Comparison of ENCODE assay signal across 10 cellular contexts in the genomic region with DNA sequence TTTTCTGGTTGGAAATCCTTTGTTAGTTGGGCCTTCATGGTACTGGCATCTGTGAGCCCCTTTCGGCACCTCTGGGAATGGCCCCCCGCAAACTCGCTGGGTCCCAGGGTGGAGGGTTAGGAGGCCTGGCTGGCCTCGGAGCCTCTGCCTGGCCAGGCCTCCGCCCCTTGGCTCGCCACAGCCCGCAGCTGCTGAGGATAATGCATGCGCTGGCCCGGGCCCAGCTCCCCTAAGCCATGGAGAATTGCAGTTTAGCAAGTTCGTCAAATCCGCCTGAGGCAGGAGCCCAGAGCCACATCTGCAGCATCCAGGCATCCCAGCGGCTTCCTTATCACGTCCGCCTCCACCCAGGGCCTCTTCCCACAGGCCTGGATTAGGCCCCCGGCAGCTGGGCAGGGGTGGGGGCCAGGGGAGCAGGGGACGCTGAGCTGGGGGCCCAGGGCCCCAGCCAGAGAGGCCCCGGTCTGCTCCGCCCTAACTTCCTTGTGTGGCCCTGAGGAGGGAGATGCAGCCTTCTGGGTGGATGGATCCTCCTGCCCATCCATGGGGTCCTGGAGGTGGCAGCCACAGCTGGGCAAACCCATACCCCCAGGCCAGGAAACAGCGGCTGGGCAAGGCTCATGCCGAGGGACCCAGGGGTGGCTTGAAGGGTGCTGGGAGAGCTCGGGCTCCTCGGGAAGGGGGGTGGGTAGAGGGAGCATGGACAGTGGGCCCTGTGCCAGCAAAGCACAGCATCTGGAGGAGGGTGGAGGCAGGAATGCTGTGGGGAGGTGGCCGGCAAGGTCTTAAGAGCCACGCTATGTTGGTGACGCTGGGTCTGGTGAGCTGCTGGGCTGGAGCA. TPM values are rescaled to one million over a fixed set of nuclear protein-coding genes. Genes with fewer than 3 reads are reported as not detected.
DNase-seq lines count a peak whose midpoint lies in the region; ATAC-seq lines count a peak whose summit lies in the region.
"Had no signal": no experiment of that assay in that cellular context is flagged by ENCODE, and none has a peak within 500 bp of the region (broad histone marks: within the 10 kb centered on the region; RNA-seq: fewer than 3 reads in every experiment).

No MANE protein-coding gene starts in this region.

- H3K4me3 Mint-ChIP-seq in stimulated activated naive CD8-positive, alpha-beta T cell treated with anti-CD3 and anti-CD28 coated beads, Interleukin-15, amount 100 ng/mL, for 72 hours: no peak overlapping the region
- H3K4me3 Mint-ChIP-seq in T-cell: no peak overlapping the region
- H3K4me3 Mint-ChIP-seq: CD4-positive, alpha-beta T cell had no signal

- no peak overlapping the region for H3K27ac ChIP-seq in aorta (ENCODE audit: low read depth in 1 of 2, low read length in 2 of 2)

- H3K9me3 ChIP-seq in aorta (ENCODE audit: control insufficient read depth, low read length) (peaks cover 1% of the 10 kb centered on the region), HAP-1 (no peaks in the 10 kb centered on the region)

- H3K4me1 ChIP-seq in aorta (ENCODE audit: control insufficient read depth in 1 of 2, insufficient read depth in 2 of 2, low read length in 2 of 2): no peaks in the 10 kb centered on the region
- 0 out of 2 replicates have a peak, but pooled peaks cover 3% of the 10 kb centered on the region for H3K4me1 ChIP-seq in HAP-1

- H3K4me3 ChIP-seq in aorta (ENCODE audit: low read length in 2 of 2): no peak overlapping the region
- H3K4me3 ChIP-seq in HAP-1: no peak overlapping the region

- ATAC-seq in stimulated activated naive CD8-positive, alpha-beta T cell treated with anti-CD3 and anti-CD28 coated beads, Interleukin-15, amount 100 ng/mL, for 72 hours: peak; percentile 23
- ATAC-seq in stimulated activated naive CD8-positive, alpha-beta T cell treated with anti-CD3 and anti-CD28 coated beads, Interleukin-15, Interleukin-2, amounts not matched to agents 100 U/mL and 50 U/mL, for 24 hours: no peak
- ATAC-seq in aorta (ENCODE audit: low FRiP score) (peak; percentile 42), T-cell (replicated peaks in 1 of 4) (no peak), HG03039 (IDR thresholded peaks at IDR 0.05; ENCODE audit: unreplicated experiment) (no peak)

- peaks cover 37% of the 10 kb centered on the region for H3K27me3 Mint-ChIP-seq in stimulated activated naive CD8-positive, alpha-beta T cell treated with anti-CD3 and anti-CD28 coated beads, Interleukin-15, amount 100 ng/mL, for 72 hours
- peaks cover 12 to 24% of the 10 kb centered on the region in 2 donors for H3K27me3 Mint-ChIP-seq in T-cell

- no peaks in the 10 kb centered on the region for H3K9me3 Mint-ChIP-seq in stimulated activated naive CD8-positive, alpha-beta T cell treated with anti-CD3 and anti-CD28 coated beads, Interleukin-15, amount 100 ng/mL, for 72 hours
- no peaks in the 10 kb centered on the region for H3K9me3 Mint-ChIP-seq in T-cell
- H3K9me3 Mint-ChIP-seq: CD4-positive, alpha-beta T cell had no signal

- 82 to 83% methylated on average over 25 of the region's 25 CpGs for WGBS in aorta, 2 donors

- CTCF ChIA-PET in T-cell (lab: Charles Lee): interaction anchor here in 1 of 2 donors (0.6 kb wide), 1 partner anchor 1058 kb away, joined by 4 read pairs; no protein-coding TSS in a partner anchor

- H3K4me1 Mint-ChIP-seq in stimulated activated naive CD8-positive, alpha-beta T cell treated with anti-CD3 and anti-CD28 coated beads, Interleukin-15, amount 100 ng/mL, for 72 hours: peaks cover 5% of the 10 kb centered on the region
- H3K4me1 Mint-ChIP-seq in T-cell: peaks cover 0 to 5% (median 0%) of the 10 kb centered on the region in 3 donors

- no peaks in the 10 kb centered on the region for H3K36me3 ChIP-seq in aorta (ENCODE audit: control insufficient read depth in 1 of 2, insufficient read depth in 2 of 2, low read length in 1 of 2)
- H3K36me3 ChIP-seq in HAP-1 (replicated peaks): no peaks in the 10 kb centered on the region

- intact Hi-C loops in aorta (cut with DNase I): no loop called here

- in situ Hi-C loops in HAP-1 (cut with MboI; ENCODE audit: low sequenced_read_pairs): no loop called here

- DNase-seq in stimulated activated naive CD8-positive, alpha-beta T cell treated with anti-CD3 and anti-CD28 coated beads, Interleukin-15, amount 100 ng/mL, for 72 hours: no peak
- DNase-seq in stimulated activated naive CD8-positive, alpha-beta T cell treated with anti-CD3 and anti-CD28 coated beads, Interleukin-15, Interleukin-2, amounts not matched to agents 100 U/mL and 50 U/mL, for 24 hours: no peak
- DNase-seq in dedifferentiated amniotic fluid mesenchymal stem cell (ENCODE audit: extremely low spot score) (peak; percentile 91), lung microvascular endothelial cell (ENCODE audit: low read depth in 2 of 2) (peak; percentile 26 to 29), aorta (no peak), HAP-1 (ENCODE audit: low spot score in 2 of 2) (no peak), T-cell (no peak)
- DNase-seq: CD4-positive, alpha-beta T cell had no signal

- POLR2A ChIA-PET in T-cell (lab: Charles Lee): no interaction called here

- H3K27me3 ChIP-seq in aorta (ENCODE audit: control insufficient read depth in 1 of 2, insufficient read depth in 2 of 2, low read length in 1 of 2): no peaks in the 10 kb centered on the region
- no peaks in the 10 kb centered on the region for H3K27me3 ChIP-seq in HAP-1 (ENCODE audit: low read depth)

- no peak overlapping the region for H3K27ac Mint-ChIP-seq in stimulated activated naive CD8-positive, alpha-beta T cell treated with anti-CD3 and anti-CD28 coated beads, Interleukin-15, amount 100 ng/mL, for 72 hours
- H3K27ac Mint-ChIP-seq in T-cell: no peak overlapping the region
- H3K27ac Mint-ChIP-seq: CD4-positive, alpha-beta T cell had no signal

- H3K36me3 Mint-ChIP-seq in T-cell: no peaks in the 10 kb centered on the region

RNA-seq across cellular contexts. Expression of gene DLK1, which starts 48.5 kb away (rescaled TPM):
- total RNA-seq in lung microvascular endothelial cell (not detected in 2 replicates), aorta (not detected), T-cell (1 to 10 TPM in 3 of 5 donors, not detected in 2; 1.7 to 2.2 (median 2.2) TPM)
- under 1 TPM in 1 of 2 donors, not detected in 1; 0.13 TPM for polyA plus RNA-seq in aorta
- total RNA-seq: CD4-positive, alpha-beta T cell; MCF 10A had no signal

Comparison
In these comparisons a context has a peak if more than half of its experiments do, and no peak if none do; other contexts are left out.
1. ATAC-seq: peak in stimulated activated naive CD8-positive, alpha-beta T cell treated with anti-CD3 and anti-CD28 coated beads, Interleukin-15, amount 100 ng/mL, for 72 hours (single experiment) and aorta (single experiment); none in stimulated activated naive CD8-positive, alpha-beta T cell treated with anti-CD3 and anti-CD28 coated beads, Interleukin-15, Interleukin-2, amounts not matched to agents 100 U/mL and 50 U/mL, for 24 hours (single experiment), T-cell (0 of 4) and HG03039 (single experiment).
2. DNase-seq: peak in dedifferentiated amniotic fluid mesenchymal stem cell (single experiment) and lung microvascular endothelial cell (2 of 2); none in stimulated activated naive CD8-positive, alpha-beta T cell treated with anti-CD3 and anti-CD28 coated beads, Interleukin-15, amount 100 ng/mL, for 72 hours (0 of 2), stimulated activated naive CD8-positive, alpha-beta T cell treated with anti-CD3 and anti-CD28 coated beads, Interleukin-15, Interleukin-2, amounts not matched to agents 100 U/mL and 50 U/mL, for 24 hours (single experiment), aorta (0 of 2), HAP-1 (0 of 2) and T-cell (0 of 34).